In genomic region chr7:66655113-66655806, GRCh38 we compare ENCODE assay signal across 8 cellular contexts. TPM values are rescaled to one million over a fixed set of nuclear protein-coding genes. Genes with fewer than 3 reads are reported as not detected.
DNase-seq lines count a peak whose midpoint lies in the region; ATAC-seq, FAIRE-seq and TF ChIP-seq lines count a peak whose summit lies in the region.
"Not testable (repeated sequence)": the region's sequence is repeated elsewhere in the genome, so short reads cannot be mapped to it uniquely, and the experiment has no call there.

No MANE protein-coding gene starts in this region.

- TF ChIP-seq CTCF in CD4-positive, alpha-beta T cell (IDR thresholded peaks at IDR 0.05); astrocyte (IDR thresholded peaks at IDR 0.05; ENCODE audit: insufficient read depth, low read depth, low read length): not testable (repeated sequence)
- TF ChIP-seq CTCF in fibroblast of villous mesenchyme (IDR thresholded peaks at IDR 0.05; ENCODE audit: insufficient read depth, low read depth, low read length), result peak; percentile 14

- H3K27ac Mint-ChIP-seq in CD4-positive, alpha-beta T cell, result peak overlapping the region; percentile 97
- H3K27ac Mint-ChIP-seq in IgD-negative memory B cell (peak overlapping the region; percentile 89 to 95 (median 93)), astrocyte (ENCODE audit: unreplicated experiment) (peak overlapping the region; percentile 82)
- peak overlapping the region; percentile 93 to 99 for H3K27ac Mint-ChIP-seq in stimulated activated naive CD8-positive, alpha-beta T cell treated with anti-CD3 and anti-CD28 coated beads, Interleukin-15, amount 100 ng/mL, for 72 hours

- not testable (repeated sequence) for H3K9me3 ChIP-seq in CD4-positive, alpha-beta T cell (ENCODE audit: control insufficient read depth, low read length); astrocyte (ENCODE audit: insufficient read depth, low read depth, low read length)

- not testable (repeated sequence) for DNase-seq in CD4-positive, alpha-beta T cell; stimulated activated naive CD8-positive, alpha-beta T cell treated with anti-CD3 and anti-CD28 coated beads, Interleukin-15, amount 100 ng/mL, for 72 hours
- DNase-seq in astrocyte (ENCODE audit: low read depth), result peak; percentile 47
- DNase-seq in fibroblast of villous mesenchyme (ENCODE audit: low read depth), result peak; percentile 66
- DNase-seq in midbrain (lab: John Stamatoyannopoulos, UW), result peak; percentile 29

- H3K4me1 Mint-ChIP-seq in CD4-positive, alpha-beta T cell (ENCODE audit: low read depth), result peaks cover 42% of the 10 kb centered on the region
- peaks cover 12 to 17% (median 14%) of the 10 kb centered on the region in 3 donors for H3K4me1 Mint-ChIP-seq in IgD-negative memory B cell
- not testable (repeated sequence) for H3K4me1 Mint-ChIP-seq in astrocyte (ENCODE audit: low read depth, unreplicated experiment)
- peaks cover 40% of the 10 kb centered on the region for H3K4me1 Mint-ChIP-seq in stimulated activated naive CD8-positive, alpha-beta T cell treated with anti-CD3 and anti-CD28 coated beads, Interleukin-15, amount 100 ng/mL, for 72 hours

- not testable (repeated sequence) for ATAC-seq in CD4-positive, alpha-beta T cell (ENCODE audit: poor library complexity); stimulated activated naive CD8-positive, alpha-beta T cell treated with anti-CD3 and anti-CD28 coated beads, Interleukin-15, amount 100 ng/mL, for 72 hours
- ATAC-seq in GM21576 (IDR thresholded peaks at IDR 0.05; ENCODE audit: unreplicated experiment) (peak; percentile 19), SK-N-SH treated with all-trans-retinoic acid at 6 μM for 48 hours (peak; percentile 70)

- H3K4me1 ChIP-seq in astrocyte (ENCODE audit: insufficient read depth, low read length), result not testable (repeated sequence)

- peak overlapping the region; percentile 96 for H3K4me2 ChIP-seq in astrocyte (ENCODE audit: low read length)

- CTCF ChIA-PET in CD4-positive, alpha-beta T cell (lab: Charles Lee), result interaction anchor here (0.6 to 1.9 kb wide), 3 partner anchors 24 to 162 kb away, joined by 3 to 6 read pairs (median 4); partner anchors contain the start of gene RABGEF1

- H3K4me3 ChIP-seq in astrocyte (ENCODE audit: insufficient read depth, low read depth, low read length) (peak overlapping the region; percentile 90), fibroblast of villous mesenchyme (ENCODE audit: low read depth, low read length) (peak overlapping the region; percentile 90)

- peaks cover 57% of the 10 kb centered on the region for H3K79me2 ChIP-seq in astrocyte (ENCODE audit: insufficient read depth, low read length)

- H3K27ac ChIP-seq in CD4-positive, alpha-beta T cell (ENCODE audit: low read depth, low read length), result not testable (repeated sequence)
- H3K27ac ChIP-seq in astrocyte (ENCODE audit: low read depth, low read length), result peak overlapping the region; percentile 93

- peak overlapping the region; percentile 73 for H2AFZ ChIP-seq in astrocyte (ENCODE audit: low read depth, low read length)

- H3K36me3 ChIP-seq in astrocyte (ENCODE audit: insufficient read depth, low read length), result not testable (repeated sequence)

- H3K4me3 Mint-ChIP-seq in CD4-positive, alpha-beta T cell, result peak overlapping the region; percentile 99
- H3K4me3 Mint-ChIP-seq in IgD-negative memory B cell (peak overlapping the region; percentile 91 to 100 (median 96)), astrocyte (ENCODE audit: unreplicated experiment) (peak overlapping the region; percentile 93)
- peak overlapping the region; percentile 98 to 99 for H3K4me3 Mint-ChIP-seq in stimulated activated naive CD8-positive, alpha-beta T cell treated with anti-CD3 and anti-CD28 coated beads, Interleukin-15, amount 100 ng/mL, for 72 hours

- intact Hi-C loops in CD4-positive, alpha-beta T cell (cut with DNase I, micrococcal nuclease), result loop anchor here (2.0 to 10.0 kb wide), 5 partner anchors 62 to 340 kb away; partner anchors contain the start of genes SBDS (in 1 of the 2), TMEM248 (in 1 of the 2) and TYW1 (in 1 of the 2)

- H3K27me3 Mint-ChIP-seq in CD4-positive, alpha-beta T cell; IgD-negative memory B cell; astrocyte (ENCODE audit: low read depth, unreplicated experiment); stimulated activated naive CD8-positive, alpha-beta T cell treated with anti-CD3 and anti-CD28 coated beads, Interleukin-15, amount 100 ng/mL, for 72 hours: not testable (repeated sequence)

- H4K20me1 ChIP-seq in astrocyte (ENCODE audit: insufficient read depth, low read length), result not testable (repeated sequence)

- not testable (repeated sequence) for FAIRE-seq in astrocyte (lab: Jason Lieb, UNC)

- not testable (repeated sequence) for H3K27me3 ChIP-seq in CD4-positive, alpha-beta T cell (ENCODE audit: control insufficient read depth, insufficient read depth, low read length); astrocyte (ENCODE audit: insufficient read depth, low read length)

- H3K9me3 Mint-ChIP-seq in CD4-positive, alpha-beta T cell; IgD-negative memory B cell; astrocyte (ENCODE audit: unreplicated experiment); stimulated activated naive CD8-positive, alpha-beta T cell treated with anti-CD3 and anti-CD28 coated beads, Interleukin-15, amount 100 ng/mL, for 72 hours: not testable (repeated sequence)

- peaks cover 15% of the 10 kb centered on the region for H3K36me3 Mint-ChIP-seq in CD4-positive, alpha-beta T cell (ENCODE audit: low read depth)
- not testable (repeated sequence) for H3K36me3 Mint-ChIP-seq in IgD-negative memory B cell
- H3K36me3 Mint-ChIP-seq in astrocyte (ENCODE audit: low read depth, unreplicated experiment), result peaks cover 10% of the 10 kb centered on the region

- POLR2A ChIA-PET in CD4-positive, alpha-beta T cell (lab: Charles Lee), result interaction anchor here (0.6 to 2.8 kb wide), 12 partner anchors 12 to 340 kb away, joined by 3 to 35 read pairs (median 6); partner anchors contain the start of genes KCTD7, RABGEF1 and SBDS

- H3K9ac ChIP-seq in astrocyte (ENCODE audit: low read length), result peak overlapping the region; percentile 90

TF ChIP-seq in SK-N-SH treated with all-trans-retinoic acid at 6 μM for 48 hours, 23 proteins besides CTCF, POLR2A, EP300 and RAD21:
- TF ChIP-seq PATZ1 (CRISPR knock-in tag; IDR thresholded peaks at IDR 0.05; ENCODE audit: borderline replicate concordance), result 0 out of 2 replicates have a peak, but pooled peaks have one; percentile 2

RNA-seq across cellular contexts. Expression of gene KCTD7, which starts 26.6 kb away (rescaled TPM):
- 10 to 100 TPM; 15.2 TPM for total RNA-seq in CD4-positive, alpha-beta T cell
- polyA plus RNA-seq in IgD-negative memory B cell, result 15.7 TPM
- 11.6 and 12.8 TPM in 2 replicates for total RNA-seq in astrocyte
- total RNA-seq in fibroblast of villous mesenchyme, result 11.2 and 12.2 TPM in 2 replicates
